In genomic region chr19:58182989-58183821, GRCh38 we compare ENCODE assay signal across 1 cellular context.
A peak's percentile ranks its signal among the peaks of the same experiment; 100 is the strongest.
TF ChIP-seq lines count a peak whose summit lies in the region.

Gene ZNF274, plus strand, starts transcription at chr19:58183061. Its CDS starts 905 bp downstream, at chr19:58183966.

TF ChIP-seq in K562, 482 proteins besides CTCF, POLR2A, EP300 and RAD21 (continued from another document and continues in another):
- TF ChIP-seq RREB1 (CRISPR knock-in tag; IDR thresholded peaks at IDR 0.05): 0 out of 2 replicates have a peak, but pooled peaks have one; percentile 54
- TF ChIP-seq E4F1 (CRISPR knock-in tag; IDR thresholded peaks at IDR 0.05; ENCODE audit: borderline replicate concordance): 0 out of 2 replicates have a peak, but pooled peaks have one; percentile 3
- peak; percentile 85 for TF ChIP-seq REST (CRISPR knock-in tag; IDR thresholded peaks at IDR 0.05; ENCODE audit: low read depth)
- TF ChIP-seq PKNOX1 (IDR thresholded peaks at IDR 0.05): peak; percentile 60
- TF ChIP-seq ELF2 (CRISPR knock-in tag; IDR thresholded peaks at IDR 0.05): peak; percentile 82
- peak; percentile 41; the same call in 1 of the 2 replicates for TF ChIP-seq CHD2 (IDR thresholded peaks at IDR 0.05; ENCODE audit: low read depth, low read length)
- 0 out of 2 replicates have a peak, but pooled peaks have one; percentile 59 for TF ChIP-seq LCOR (CRISPR knock-in tag; IDR thresholded peaks at IDR 0.05)
- TF ChIP-seq POLR2AphosphoS5 (IDR thresholded peaks at IDR 0.05; ENCODE audit: control insufficient read depth, insufficient read depth, low read depth, low read length): peak; percentile 56; the same call in 1 of the 2 replicates
- peak; percentile 88; the same call in 1 of the 2 replicates for TF ChIP-seq ETS1 (conservative IDR thresholded peaks at IDR 0.05; ENCODE audit: control insufficient read depth, low read depth, low read length)
- TF ChIP-seq HNRNPLL (IDR thresholded peaks at IDR 0.05; ENCODE audit: low read depth, low read length, poor library complexity, severe bottlenecking): no peak
- 0 out of 2 replicates have a peak, but pooled peaks have one; percentile 22 for TF ChIP-seq THAP12 (CRISPR knock-in tag; IDR thresholded peaks at IDR 0.05)
- TF ChIP-seq VEZF1 (CRISPR knock-in tag; IDR thresholded peaks at IDR 0.05): peak; percentile 44
- TF ChIP-seq UBTF (IDR thresholded peaks at IDR 0.05; ENCODE audit: borderline replicate concordance in 1 of 2, low read depth in 2 of 2, low read length in 2 of 2): 0 out of 4 replicates have a peak, but pooled peaks of 1 of the 2 experiments have one; percentile 45
- no peak for TF ChIP-seq ZNF695 (CRISPR knock-in tag; IDR thresholded peaks at IDR 0.05)
- TF ChIP-seq TOE1 (IDR thresholded peaks at IDR 0.05; ENCODE audit: borderline replicate concordance): no peak; the same call in 1 of the 2 replicates
- TF ChIP-seq TOE1 (CRISPR knock-in tag; IDR thresholded peaks at IDR 0.05; ENCODE audit: borderline replicate concordance, low read depth): no peak
- peak; percentile 92 for TF ChIP-seq ATF7 (IDR thresholded peaks at IDR 0.05)
- peak; percentile 88 for TF ChIP-seq TFAP4 (CRISPR knock-in tag; IDR thresholded peaks at IDR 0.05; ENCODE audit: borderline replicate concordance)
- TF ChIP-seq TBP (optimal IDR thresholded peaks at IDR 0.05; ENCODE audit: low read depth, low read length): peak; percentile 78
- TF ChIP-seq ZNF644 (tag; IDR thresholded peaks at IDR 0.05; ENCODE audit: low read depth): 0 out of 2 replicates have a peak, but pooled peaks have one; percentile 68
- peak; percentile 86 for TF ChIP-seq ZBTB9 (CRISPR knock-in tag; IDR thresholded peaks at IDR 0.05)
